ENCODE assay signal across 31 cellular contexts in the genomic region with DNA sequence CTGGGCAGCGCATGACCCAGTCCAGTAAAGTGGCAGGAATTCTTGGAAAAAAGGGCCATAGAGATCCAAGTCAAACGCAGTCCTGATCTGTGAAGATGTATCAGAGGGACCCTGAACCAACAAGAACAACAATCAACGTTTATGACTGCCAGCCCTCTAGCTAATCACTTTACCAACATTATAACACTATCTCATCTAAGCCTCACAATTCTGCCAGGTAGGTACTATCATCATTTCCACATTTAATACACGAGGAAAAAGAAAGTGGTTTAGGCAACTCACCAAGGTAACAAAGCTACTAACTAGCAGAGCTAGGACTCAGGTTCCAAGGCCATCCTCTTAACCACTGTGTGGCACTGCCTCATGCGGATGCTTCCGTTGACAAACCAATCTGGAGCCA.
"Had no signal": no experiment of that assay in that cellular context is flagged by ENCODE, and none has a peak within 500 bp of the region (broad histone marks: within the 10 kb centered on the region; RNA-seq: fewer than 3 reads in every experiment).

No MANE protein-coding gene starts in this region.

- H2AFZ ChIP-seq: neural progenitor cell, parathyroid adenoma had no signal

- H3K9ac ChIP-seq: neural progenitor cell, parathyroid adenoma had no signal

- H3K27me3 Mint-ChIP-seq: progenitor cell of endocrine pancreas; stimulated activated memory B cell treated with anti-CD40 and anti-IgM and Interleukin-4, amounts not matched to agents 10 μg/mL and 1 μg/mL and 100 μg/mL, for 72 hours; stimulated activated naive CD8-positive, alpha-beta T cell treated with anti-CD3 and anti-CD28 coated beads, Interleukin-15, amount 100 ng/mL, for 72 hours; type B pancreatic cell had no signal

- H3K9me3 Mint-ChIP-seq: natural killer cell; nephron; neural progenitor cell; stimulated activated memory B cell treated with anti-CD40 and anti-IgM and Interleukin-4, amounts not matched to agents 10 μg/mL and 1 μg/mL and 100 μg/mL, for 72 hours; stimulated activated naive CD8-positive, alpha-beta T cell treated with anti-CD3 and anti-CD28 coated beads, Interleukin-15, amount 100 ng/mL, for 72 hours had no signal

- H3K4me3 ChIP-seq: neural progenitor cell, ovary, psoas muscle, skin epidermis, smooth muscle cell, spleen, suprapubic skin, testis, tibial artery, transverse colon, upper lobe of right lung, uterus had no signal

- H3K4me2 ChIP-seq: neural progenitor cell, smooth muscle cell had no signal

- ATAC-seq: natural killer cell; right cardiac atrium; sciatic nerve; stimulated activated memory B cell treated with anti-CD40 and anti-IgM and Interleukin-4, amounts not matched to agents 10 μg/mL and 1 μg/mL and 100 μg/mL, for 72 hours; stimulated activated naive CD8-positive, alpha-beta T cell treated with anti-CD3 and anti-CD28 coated beads, Interleukin-15, amount 100 ng/mL, for 72 hours; stimulated activated naive CD8-positive, alpha-beta T cell treated with anti-CD3 and anti-CD28 coated beads, Interleukin-15, Interleukin-2, amounts not matched to agents 100 U/mL and 50 U/mL, for 24 hours; upper lobe of right lung had no signal

- H3K27ac Mint-ChIP-seq: natural killer cell; nephron; neural progenitor cell; progenitor cell of endocrine pancreas; stimulated activated memory B cell treated with anti-CD40 and anti-IgM and Interleukin-4, amounts not matched to agents 10 μg/mL and 1 μg/mL and 100 μg/mL, for 72 hours; stimulated activated naive CD8-positive, alpha-beta T cell treated with anti-CD3 and anti-CD28 coated beads, Interleukin-15, amount 100 ng/mL, for 72 hours; type B pancreatic cell had no signal

- H3K9me3 ChIP-seq: ovary, psoas muscle, spleen, suprapubic skin, testis, tibial artery, transverse colon, upper lobe of right lung, uterus had no signal

- H3K36me3 Mint-ChIP-seq: natural killer cell, neural progenitor cell had no signal

- H3K27me3 ChIP-seq: neural progenitor cell, ovary, spleen, suprapubic skin, testis, tibial artery, transverse colon, upper lobe of right lung, uterus had no signal

- H3K4me1 ChIP-seq: uterus had no signal

- DNase-seq: natural killer cell; occipital lobe; ovary; posterior cingulate gyrus; psoas muscle; right cardiac atrium; spleen; stimulated activated CD4-positive, alpha-beta T cell treated with anti-CD3 and anti-CD28 coated beads, Interleukin-12 subunit alpha, Interleukin-12 subunit beta, amount 100 ng/mL, for 4 hours; stimulated activated CD4-positive, alpha-beta T cell treated with anti-CD3 and anti-CD28 coated beads, Interleukin-1b, Interleukin-23, amount 100 ng/mL, for 48 hours; stimulated activated CD4-positive, alpha-beta T cell treated with anti-CD3 and anti-CD28 coated beads, Interleukin-4, amount 100 ng/mL, for 1 hour; stimulated activated CD4-positive, alpha-beta T cell treated with anti-CD3 and anti-CD28 coated beads, Interleukin-4, amount 100 ng/mL, for 4 hours; stimulated activated CD8-positive, alpha-beta memory T cell treated with anti-CD3 and anti-CD28 coated beads, Interleukin-4, amount 100 ng/mL, for 48 hours; stimulated activated naive CD4-positive, alpha-beta T cell; stimulated activated naive CD8-positive, alpha-beta T cell treated with anti-CD3 and anti-CD28 coated beads, Interleukin-15, amount 100 ng/mL, for 72 hours; stimulated activated naive CD8-positive, alpha-beta T cell treated with anti-CD3 and anti-CD28 coated beads, Interleukin-15, Interleukin-2, amounts not matched to agents 100 U/mL and 50 U/mL, for 24 hours; substantia nigra; testis; tibial artery; transverse colon; upper lobe of right lung; uterus had no signal

- H3K36me3 ChIP-seq: neural progenitor cell, ovary, suprapubic skin, tibial artery, transverse colon, upper lobe of right lung, uterus had no signal

- H3K27ac ChIP-seq: neural progenitor cell, ovary, parathyroid adenoma, psoas muscle, skin epidermis, spleen, suprapubic skin, testis, tibial artery, transverse colon, upper lobe of right lung, uterus had no signal

- H3K4me3 Mint-ChIP-seq: natural killer cell; nephron; neural progenitor cell; stimulated activated memory B cell treated with anti-CD40 and anti-IgM and Interleukin-4, amounts not matched to agents 10 μg/mL and 1 μg/mL and 100 μg/mL, for 72 hours; stimulated activated naive CD8-positive, alpha-beta T cell treated with anti-CD3 and anti-CD28 coated beads, Interleukin-15, amount 100 ng/mL, for 72 hours; type B pancreatic cell had no signal
